ENCODE assay signal across 17 cellular contexts in genomic region chr2:99420751-99421299, GRCh38.
DNase-seq lines count a peak whose midpoint lies in the region; ATAC-seq and TF ChIP-seq lines count a peak whose summit lies in the region.
"Had no signal": no experiment of that assay in that cellular context is flagged by ENCODE, and none has a peak within 500 bp of the region (broad histone marks: within the 10 kb centered on the region; RNA-seq: fewer than 3 reads in every experiment).

No MANE protein-coding gene starts in this region.

- POLR2A ChIA-PET in naive thymus-derived CD4-positive, alpha-beta T cell (lab: Charles Lee), result no interaction called here

- no peaks in the 10 kb centered on the region for H3K4me1 Mint-ChIP-seq in naive thymus-derived CD4-positive, alpha-beta T cell
- H3K4me1 Mint-ChIP-seq in activated T-helper 2 cell treated with anti-CD3 and anti-CD28 coated beads, Interferon-gamma antibody, Interleukin-2, Interleukin-4, amounts not matched to agents 10 μg/mL and 5 μg/mL and 100 μg/mL, durations not matched to agents 14 hours and 24 hours and 36 hours (ENCODE audit: low read depth), result peaks cover 8% of the 10 kb centered on the region
- H3K4me1 Mint-ChIP-seq: nephron had no signal

- no peaks in the 10 kb centered on the region for H3K27me3 Mint-ChIP-seq in naive thymus-derived CD4-positive, alpha-beta T cell
- H3K27me3 Mint-ChIP-seq in activated T-helper 2 cell treated with anti-CD3 and anti-CD28 coated beads, Interferon-gamma antibody, Interleukin-2, Interleukin-4, amounts not matched to agents 10 μg/mL and 5 μg/mL and 100 μg/mL, durations not matched to agents 14 hours and 24 hours and 36 hours (ENCODE audit: low read depth), result no peaks in the 10 kb centered on the region

- H3K9ac ChIP-seq in Karpas-422 (ENCODE audit: low read length) (no peak overlapping the region), fibroblast of lung (ENCODE audit: insufficient read depth, low read length) (no peak overlapping the region)
- H3K9ac ChIP-seq: KMS-11 had no signal

- H3K4me3 Mint-ChIP-seq in naive thymus-derived CD4-positive, alpha-beta T cell, result no peak overlapping the region
- H3K4me3 Mint-ChIP-seq in activated T-helper 2 cell treated with anti-CD3 and anti-CD28 coated beads, Interferon-gamma antibody, Interleukin-2, Interleukin-4, amounts not matched to agents 10 μg/mL and 5 μg/mL and 100 μg/mL, durations not matched to agents 14 hours and 24 hours and 36 hours (ENCODE audit: low read depth), result no peak overlapping the region
- H3K4me3 Mint-ChIP-seq: nephron had no signal

- CTCF ChIA-PET in naive thymus-derived CD4-positive, alpha-beta T cell (lab: Charles Lee), result no interaction called here

- no peaks in the 10 kb centered on the region for H3K9me3 ChIP-seq in Karpas-422 (ENCODE audit: low read length)
- no peaks in the 10 kb centered on the region for H3K9me3 ChIP-seq in fibroblast of lung (ENCODE audit: control insufficient read depth, insufficient read depth, low read depth, low read length)
- no peaks in the 10 kb centered on the region for H3K9me3 ChIP-seq in naive thymus-derived CD4-positive, alpha-beta T cell (ENCODE audit: control insufficient read depth in 2 of 3, low read length in 3 of 3)
- H3K9me3 ChIP-seq: esophagus muscularis mucosa, SJSA1 had no signal

- H3K36me3 ChIP-seq in Karpas-422 (ENCODE audit: insufficient read depth, low read length) (peaks cover 68% of the 10 kb centered on the region), fibroblast of lung (ENCODE audit: control insufficient read depth, insufficient read depth, low read length) (peaks cover 3% of the 10 kb centered on the region)
- H3K36me3 ChIP-seq in naive thymus-derived CD4-positive, alpha-beta T cell (ENCODE audit: control insufficient read depth in 2 of 3, insufficient read depth in 3 of 3, low read length in 3 of 3), result peaks cover 6 to 68% (median 21%) of the 10 kb centered on the region in 3 experiments

- intact Hi-C loops in naive thymus-derived CD4-positive, alpha-beta T cell (cut with micrococcal nuclease), result loop anchor here in 1 of 2 donors (10.0 kb wide), 1 partner anchor 64 kb away; no protein-coding TSS in a partner anchor
- intact Hi-C loops in activated T-helper 2 cell treated with anti-CD3 and anti-CD28 coated beads, Interferon-gamma antibody, Interleukin-2, Interleukin-4, amounts not matched to agents 10 μg/mL and 5 μg/mL and 100 μg/mL, durations not matched to agents 14 hours and 24 hours and 36 hours (cut with micrococcal nuclease), result no loop called here
- intact Hi-C loops in left colon (cut with DNase I, micrococcal nuclease), result no loop called here

- H3K27me3 ChIP-seq in Karpas-422 (ENCODE audit: low read length) (no peaks in the 10 kb centered on the region), fibroblast of lung (ENCODE audit: control insufficient read depth, insufficient read depth, low read length) (no peaks in the 10 kb centered on the region)
- no peaks in the 10 kb centered on the region for H3K27me3 ChIP-seq in naive thymus-derived CD4-positive, alpha-beta T cell (ENCODE audit: control insufficient read depth in 2 of 2, insufficient read depth in 2 of 2, low read length in 2 of 2)
- H3K27me3 ChIP-seq: esophagus muscularis mucosa, SJSA1 had no signal

- peaks cover 8 to 52% (median 15%) of the 10 kb centered on the region in 5 donors for H3K36me3 Mint-ChIP-seq in naive thymus-derived CD4-positive, alpha-beta T cell
- peaks cover 62% of the 10 kb centered on the region for H3K36me3 Mint-ChIP-seq in activated T-helper 2 cell treated with anti-CD3 and anti-CD28 coated beads, Interferon-gamma antibody, Interleukin-2, Interleukin-4, amounts not matched to agents 10 μg/mL and 5 μg/mL and 100 μg/mL, durations not matched to agents 14 hours and 24 hours and 36 hours (ENCODE audit: low read depth)

- H4K20me1 ChIP-seq in Karpas-422 (ENCODE audit: insufficient read depth, low read depth, low read length), result no peaks in the 10 kb centered on the region
- H4K20me1 ChIP-seq in fibroblast of lung (ENCODE audit: control insufficient read depth, extremely low read depth, insufficient read depth, low read length), result no peaks in the 10 kb centered on the region

- no peak overlapping the region for H3K4me3 ChIP-seq in AG10803 (ENCODE audit: low read length)
- H3K4me3 ChIP-seq in Karpas-422 (ENCODE audit: low read length), result no peak overlapping the region
- H3K4me3 ChIP-seq in fibroblast of lung (replicated peaks in 1 of 4; ENCODE audit: control extremely low read depth in 1 of 4, insufficient read depth in 1 of 4, low read depth in 3 of 4, low read length in 4 of 4), result no peak overlapping the region
- H3K4me3 ChIP-seq in naive thymus-derived CD4-positive, alpha-beta T cell (ENCODE audit: low read length), result no peak overlapping the region
- H3K4me3 ChIP-seq: esophagus muscularis mucosa, SJSA1 had no signal

- DNase-seq in AG10803 (ENCODE audit: low read depth), result peak; percentile 36
- DNase-seq in Karpas-422, result peak; percentile 36
- DNase-seq in fibroblast of lung (ENCODE audit: low read depth in 2 of 2), result peak in 1 of 2 donors; percentile 77
- no peak for DNase-seq in naive thymus-derived CD4-positive, alpha-beta T cell
- DNase-seq in activated T-helper 2 cell treated with anti-CD3 and anti-CD28 coated beads, Interferon-gamma antibody, Interleukin-2, Interleukin-4, amounts not matched to agents 10 μg/mL and 5 μg/mL and 100 μg/mL, durations not matched to agents 14 hours and 24 hours and 36 hours (ENCODE audit: low spot score), result no peak
- no peak for DNase-seq in left colon
- no peak for DNase-seq in central memory CD4-positive, alpha-beta T cell
- DNase-seq: activated CD4-positive, CD25-positive, alpha-beta regulatory T cell; C1 segment of cervical spinal cord; GF-D8; NCI-H2029; NK-92 treated with Interleukin-12 subunit alpha and Interleukin-12 subunit beta, amount 100 ng/mL, for 24 hours had no signal

- peak overlapping the region in 5 of 9 donors; percentile 16 to 76 (median 43) for H3K27ac Mint-ChIP-seq in naive thymus-derived CD4-positive, alpha-beta T cell
- H3K27ac Mint-ChIP-seq in activated T-helper 2 cell treated with anti-CD3 and anti-CD28 coated beads, Interferon-gamma antibody, Interleukin-2, Interleukin-4, amounts not matched to agents 10 μg/mL and 5 μg/mL and 100 μg/mL, durations not matched to agents 14 hours and 24 hours and 36 hours, result no peak overlapping the region
- H3K27ac Mint-ChIP-seq: nephron had no signal

- TF ChIP-seq CTCF in AG10803 (conservative IDR thresholded peaks at IDR 0.05; ENCODE audit: low read length) (no peak), fibroblast of lung (conservative IDR thresholded peaks at IDR 0.05 in 1 of 2, IDR thresholded peaks at IDR 0.05 in 1 of 2; ENCODE audit: low read depth in 1 of 2, low read length in 2 of 2) (no peak)

- H3K9me3 Mint-ChIP-seq in naive thymus-derived CD4-positive, alpha-beta T cell, result no peaks in the 10 kb centered on the region
- no peaks in the 10 kb centered on the region for H3K9me3 Mint-ChIP-seq in activated T-helper 2 cell treated with anti-CD3 and anti-CD28 coated beads, Interferon-gamma antibody, Interleukin-2, Interleukin-4, amounts not matched to agents 10 μg/mL and 5 μg/mL and 100 μg/mL, durations not matched to agents 14 hours and 24 hours and 36 hours
- H3K9me3 Mint-ChIP-seq: nephron had no signal

- H3K9me2 ChIP-seq in Karpas-422 (replicated peaks; ENCODE audit: insufficient read depth, low read length), result no peaks in the 10 kb centered on the region

- no peaks in the 10 kb centered on the region for H3K4me1 ChIP-seq in Karpas-422 (ENCODE audit: low read length)
- H3K4me1 ChIP-seq in fibroblast of lung (ENCODE audit: control insufficient read depth, extremely low read depth, insufficient read depth, low read length), result peaks cover 5% of the 10 kb centered on the region
- H3K4me1 ChIP-seq in naive thymus-derived CD4-positive, alpha-beta T cell (ENCODE audit: control insufficient read depth in 2 of 2, insufficient read depth in 2 of 2, low read length in 2 of 2), result no peaks in the 10 kb centered on the region

- no peak overlapping the region for H2AFZ ChIP-seq in Karpas-422 (ENCODE audit: low read length)
- H2AFZ ChIP-seq in fibroblast of lung (ENCODE audit: low read length), result no peak overlapping the region

- no peak overlapping the region for H3K4me2 ChIP-seq in Karpas-422 (ENCODE audit: low read depth, low read length, poor library complexity, severe bottlenecking)
- H3K4me2 ChIP-seq in fibroblast of lung (ENCODE audit: extremely low read depth, insufficient read depth, low read length), result no peak overlapping the region
- H3K4me2 ChIP-seq: KMS-11 had no signal

- peaks cover 40% of the 10 kb centered on the region for H3K79me2 ChIP-seq in Karpas-422 (ENCODE audit: low read length)
- H3K79me2 ChIP-seq in fibroblast of lung (ENCODE audit: control insufficient read depth, insufficient read depth, low read length), result no peaks in the 10 kb centered on the region

- H3K27ac ChIP-seq in Karpas-422 (ENCODE audit: low read length) (no peak overlapping the region), fibroblast of lung (ENCODE audit: insufficient read depth, low read length) (peak overlapping the region; percentile 16)
- no peak overlapping the region for H3K27ac ChIP-seq in naive thymus-derived CD4-positive, alpha-beta T cell (ENCODE audit: low read depth, low read length)
- H3K27ac ChIP-seq: KMS-11, SJSA1 had no signal

- ATAC-seq in naive thymus-derived CD4-positive, alpha-beta T cell, result no peak
- ATAC-seq in GM18520 (IDR thresholded peaks at IDR 0.05; ENCODE audit: unreplicated experiment) (no peak), left colon (no peak)

Comparison
In these comparisons a context has a peak if more than half of its experiments do, and no peak if none do; other contexts are left out.
1. DNase-seq: peak in AG10803 (single experiment) and Karpas-422 (single experiment); none in naive thymus-derived CD4-positive, alpha-beta T cell (0 of 9), activated T-helper 2 cell treated with anti-CD3 and anti-CD28 coated beads, Interferon-gamma antibody, Interleukin-2, Interleukin-4, amounts not matched to agents 10 μg/mL and 5 μg/mL and 100 μg/mL, durations not matched to agents 14 hours and 24 hours and 36 hours (single experiment), left colon (0 of 2) and central memory CD4-positive, alpha-beta T cell (single experiment).